In genomic region chr6:111850288-111850937, GRCh38 we compare ENCODE assay signal across 11 cellular contexts. TPM values are rescaled to one million over a fixed set of nuclear protein-coding genes. Genes with fewer than 3 reads are reported as not detected.
A peak's percentile ranks its signal among the peaks of the same experiment; 100 is the strongest.
DNase-seq lines count a peak whose midpoint lies in the region; ATAC-seq, FAIRE-seq and TF ChIP-seq lines count a peak whose summit lies in the region.
"Had no signal": no experiment of that assay in that cellular context is flagged by ENCODE, and none has a peak within 500 bp of the region (broad histone marks: within the 10 kb centered on the region; RNA-seq: fewer than 3 reads in every experiment).

No MANE protein-coding gene starts in this region.

- TF ChIP-seq CTCF in heart left ventricle (IDR thresholded peaks at IDR 0.05): no peak

- H3K9me3 ChIP-seq in CD4-positive, CD25-positive, alpha-beta regulatory T cell (ENCODE audit: control insufficient read depth in 2 of 2, low read length in 2 of 2): no peaks in the 10 kb centered on the region
- no peaks in the 10 kb centered on the region for H3K9me3 ChIP-seq in heart left ventricle

- intact Hi-C loops in heart left ventricle (cut with DNase I): no loop called here

- peak overlapping the region; percentile 52 for H3K27ac ChIP-seq in CD4-positive, CD25-positive, alpha-beta regulatory T cell (ENCODE audit: insufficient read depth, low read length, poor library complexity, severe bottlenecking)
- H3K27ac ChIP-seq in heart left ventricle: peak overlapping the region in 5 of 12 donors; percentile 5 to 28 (median 18)
- H3K27ac ChIP-seq: KMS-11 had no signal

- no peak for TF ChIP-seq POLR2A in heart left ventricle (IDR thresholded peaks at IDR 0.05)

- peaks cover 92% of the 10 kb centered on the region for H3K4me1 ChIP-seq in CD4-positive, CD25-positive, alpha-beta regulatory T cell (ENCODE audit: control insufficient read depth, insufficient read depth, low read length, poor library complexity, severe bottlenecking)
- H3K4me1 ChIP-seq in heart left ventricle: peaks cover 11 to 98% (median 81%) of the 10 kb centered on the region in 12 donors

- no peaks in the 10 kb centered on the region for H3K27me3 ChIP-seq in CD4-positive, CD25-positive, alpha-beta regulatory T cell (ENCODE audit: control insufficient read depth, insufficient read depth, low read length)
- no peaks in the 10 kb centered on the region for H3K27me3 ChIP-seq in heart left ventricle

- peak overlapping the region; percentile 35 to 84 (median 71) for H3K27ac Mint-ChIP-seq in CD4-positive, CD25-positive, alpha-beta regulatory T cell

- peaks cover 30% of the 10 kb centered on the region for H3K36me3 Mint-ChIP-seq in CD4-positive, CD25-positive, alpha-beta regulatory T cell

- 38 to 44% (median 43%) methylated on average over 10 of the region's 10 CpGs for WGBS in heart left ventricle, 4 donors

- peak overlapping the region; percentile 23 to 76 (median 52) for H3K4me3 Mint-ChIP-seq in CD4-positive, CD25-positive, alpha-beta regulatory T cell

- no peaks in the 10 kb centered on the region for H3K9me3 Mint-ChIP-seq in CD4-positive, CD25-positive, alpha-beta regulatory T cell

- DNase-seq in CD4-positive, CD25-positive, alpha-beta regulatory T cell: no peak
- no peak for DNase-seq in GM19239 (ENCODE audit: insufficient read length, low spot score)
- DNase-seq in heart left ventricle: peak; percentile 32 to 72 (median 46)
- no peak for DNase-seq in AG08396 (ENCODE audit: low spot score)
- DNase-seq in DMS153 treated with DMSO at 0.1 percent for 48 hours (lab: John Stamatoyannopoulos, UW; ENCODE audit: unreplicated experiment): no peak
- no peak for DNase-seq in effector CD8-positive, alpha-beta T cell (lab: John Stamatoyannopoulos, UW)
- DNase-seq in stimulated activated CD4-positive, alpha-beta T cell treated with anti-CD3 and anti-CD28 coated beads, Interleukin-4, amount 100 ng/mL, for 24 hours: no peak
- DNase-seq: activated CD4-positive, alpha-beta T cell treated with anti-CD3 and anti-CD28 coated beads for 4 hours; stimulated activated naive CD4-positive, alpha-beta T cell treated with Interleukin-2 at 50 U/mL for 16 hours had no signal

- peaks cover 13% of the 10 kb centered on the region for H3K36me3 ChIP-seq in CD4-positive, CD25-positive, alpha-beta regulatory T cell (ENCODE audit: control insufficient read depth, insufficient read depth, low read length)
- H3K36me3 ChIP-seq in heart left ventricle: peaks cover 0 to 4% (median 0%) of the 10 kb centered on the region in 9 donors

- H3K4me3 ChIP-seq in CD4-positive, CD25-positive, alpha-beta regulatory T cell (ENCODE audit: low read depth, low read length): peak overlapping the region; percentile 49
- no peak overlapping the region for H3K4me3 ChIP-seq in heart left ventricle

- no peaks in the 10 kb centered on the region for H3K27me3 Mint-ChIP-seq in CD4-positive, CD25-positive, alpha-beta regulatory T cell

- ATAC-seq in CD4-positive, CD25-positive, alpha-beta regulatory T cell (ENCODE audit: low read depth in 2 of 2): peak; percentile 26 to 33
- ATAC-seq in HG03520 (IDR thresholded peaks at IDR 0.05; ENCODE audit: unreplicated experiment) (peak; percentile 49), heart left ventricle (peak; percentile 34 to 68 (median 48))

- H3K4me1 Mint-ChIP-seq in CD4-positive, CD25-positive, alpha-beta regulatory T cell: peaks cover 59 to 96% (median 74%) of the 10 kb centered on the region in 4 donors

- peak; percentile 66 for FAIRE-seq in GM19239 (lab: Jason Lieb, UNC)

RNA-seq across cellular contexts. Expression of gene FYN, which starts 22.8 kb away (rescaled TPM):
- total RNA-seq in CD4-positive, CD25-positive, alpha-beta regulatory T cell: 592 TPM
- 100 to 1,000 TPM; 267 to 320 (median 288) TPM for polyA plus RNA-seq in CD4-positive, CD25-positive, alpha-beta regulatory T cell
- 10 to 100 TPM; 28.1 to 72.4 (median 56.6) TPM for total RNA-seq in heart left ventricle
- 10 to 100 TPM; 14.7 to 29.4 TPM for polyA plus RNA-seq in heart left ventricle

Comparison
In these comparisons a context has a peak if more than half of its experiments do, and no peak if none do; other contexts are left out.
1. DNase-seq: peak in heart left ventricle (5 of 5); none in CD4-positive, CD25-positive, alpha-beta regulatory T cell (0 of 3), GM19239 (single experiment), AG08396 (single experiment), DMS153 treated with DMSO at 0.1 percent for 48 hours (single experiment), effector CD8-positive, alpha-beta T cell (single experiment) and stimulated activated CD4-positive, alpha-beta T cell treated with anti-CD3 and anti-CD28 coated beads, Interleukin-4, amount 100 ng/mL, for 24 hours (single experiment).
2. Peak in every context shown above with its lines, with median percentiles within 50 percentile points of each other: ATAC-seq.